Comparison of ENCODE assay signal across 32 cellular contexts in genomic region chr2:77016964-77017363, GRCh38.
"Had no signal": no experiment of that assay in that cellular context is flagged by ENCODE, and none has a peak within 500 bp of the region (broad histone marks: within the 10 kb centered on the region; RNA-seq: fewer than 3 reads in every experiment).

No MANE protein-coding gene starts in this region.

- H3K36me3 Mint-ChIP-seq: activated CD8-positive, alpha-beta memory T cell treated with anti-CD3 and anti-CD28 coated beads, Interleukin-2, amount 10 ng/mL, durations not matched to agents 7 days and 5 days; activated naive CD8-positive, alpha-beta T cell treated with anti-CD3 and anti-CD28 coated beads for 36 hours had no signal

- H3K27ac ChIP-seq: ascending aorta, cardiac muscle cell, colonic mucosa, KMS-11, Peyer's patch, VCaP had no signal

- DNase-seq: activated CD4-positive, alpha-beta memory T cell treated with anti-CD3 and anti-CD28 coated beads, Interleukin-2, amount 10 ng/mL, durations not matched to agents 7 days and 5 days; activated CD4-positive, alpha-beta T cell treated with anti-CD3 and anti-CD28 coated beads for 1 hour; activated CD4-positive, alpha-beta T cell treated with anti-CD3 and anti-CD28 coated beads for 48 hours; activated CD4-positive, CD25-positive, alpha-beta regulatory T cell; activated CD8-positive, alpha-beta memory T cell treated with anti-CD3 and anti-CD28 coated beads for 24 hours; activated CD8-positive, alpha-beta memory T cell treated with anti-CD3 and anti-CD28 coated beads, Interleukin-2, amount 10 ng/mL, durations not matched to agents 7 days and 5 days; activated CD8-positive, alpha-beta memory T cell treated with anti-CD3 and anti-CD28 coated beads, Interleukin-2, amount 50 U/mL, for 48 hours; activated effector memory CD4-positive, alpha-beta T cell treated with Interleukin-2 at 50 U/mL for 16 hours; activated naive CD4-positive, alpha-beta T cell treated with anti-CD3 and anti-CD28 coated beads, Interleukin-2, amount 50 U/mL, for 16 hours; activated naive CD8-positive, alpha-beta T cell treated with anti-CD3 and anti-CD28 coated beads for 36 hours; activated T-cell treated with anti-CD3 and anti-CD28 coated beads, Interleukin-2, amount 50 U/mL, for 48 hours; amygdala; colonic mucosa; NCI-H1092 treated with DMSO at 0.1 percent for 48 hours; NCI-H2029; NCI-H2171 treated with DMSO at 0.1 percent for 48 hours; NCI-H2227 treated with DMSO at 0.1 percent for 48 hours; NCI-H526 treated with DMSO at 0.1 percent for 48 hours; PC-3; Peyer's patch; RPMI8226; SIG-M5; SW 1271; T-helper 1 cell; T-helper 2 cell; T-helper 9 cell had no signal

- H3K4me1 Mint-ChIP-seq: activated CD4-positive, alpha-beta memory T cell treated with anti-CD3 and anti-CD28 coated beads, Interleukin-2, amount 10 ng/mL, durations not matched to agents 7 days and 5 days; activated CD8-positive, alpha-beta memory T cell treated with anti-CD3 and anti-CD28 coated beads, Interleukin-2, amount 10 ng/mL, durations not matched to agents 7 days and 5 days; activated naive CD8-positive, alpha-beta T cell treated with anti-CD3 and anti-CD28 coated beads for 36 hours; central memory CD8-positive, alpha-beta T cell had no signal

- H3K4me3 Mint-ChIP-seq: activated CD4-positive, alpha-beta memory T cell treated with anti-CD3 and anti-CD28 coated beads, Interleukin-2, amount 10 ng/mL, durations not matched to agents 7 days and 5 days; activated CD8-positive, alpha-beta memory T cell treated with anti-CD3 and anti-CD28 coated beads, Interleukin-2, amount 10 ng/mL, durations not matched to agents 7 days and 5 days; activated naive CD8-positive, alpha-beta T cell treated with anti-CD3 and anti-CD28 coated beads for 36 hours; central memory CD8-positive, alpha-beta T cell had no signal

- H3K36me3 ChIP-seq: ascending aorta, cardiac muscle cell, colonic mucosa, Peyer's patch had no signal

- H3K27ac Mint-ChIP-seq: activated CD4-positive, alpha-beta memory T cell treated with anti-CD3 and anti-CD28 coated beads, Interleukin-2, amount 10 ng/mL, durations not matched to agents 7 days and 5 days; activated CD8-positive, alpha-beta memory T cell treated with anti-CD3 and anti-CD28 coated beads, Interleukin-2, amount 10 ng/mL, durations not matched to agents 7 days and 5 days; activated naive CD8-positive, alpha-beta T cell treated with anti-CD3 and anti-CD28 coated beads for 36 hours had no signal

- H3K4me2 ChIP-seq: KMS-11 had no signal

- H3K9ac ChIP-seq: KMS-11 had no signal

- H3K4me1 ChIP-seq: ascending aorta, colonic mucosa, Peyer's patch had no signal

- ATAC-seq: activated CD8-positive, alpha-beta memory T cell treated with anti-CD3 and anti-CD28 coated beads, Interleukin-2, amount 10 ng/mL, durations not matched to agents 7 days and 5 days; PC-3; SK-N-SH treated with all-trans-retinoic acid at 6 μM for 48 hours had no signal

- H3K9me3 ChIP-seq: ascending aorta, colonic mucosa, Peyer's patch had no signal

- H3K4me3 ChIP-seq: ascending aorta, cardiac muscle cell, colonic mucosa, Peyer's patch had no signal

- H3K27me3 Mint-ChIP-seq: activated CD4-positive, alpha-beta memory T cell treated with anti-CD3 and anti-CD28 coated beads, Interleukin-2, amount 10 ng/mL, durations not matched to agents 7 days and 5 days; activated CD8-positive, alpha-beta memory T cell treated with anti-CD3 and anti-CD28 coated beads, Interleukin-2, amount 10 ng/mL, durations not matched to agents 7 days and 5 days; activated naive CD8-positive, alpha-beta T cell treated with anti-CD3 and anti-CD28 coated beads for 36 hours; central memory CD8-positive, alpha-beta T cell had no signal

- H3K9me3 Mint-ChIP-seq: activated naive CD8-positive, alpha-beta T cell treated with anti-CD3 and anti-CD28 coated beads for 36 hours had no signal

- H3K27me3 ChIP-seq: ascending aorta, cardiac muscle cell, colonic mucosa, Peyer's patch had no signal
